Comparison of ENCODE assay signal across 9 cellular contexts in the genomic region with DNA sequence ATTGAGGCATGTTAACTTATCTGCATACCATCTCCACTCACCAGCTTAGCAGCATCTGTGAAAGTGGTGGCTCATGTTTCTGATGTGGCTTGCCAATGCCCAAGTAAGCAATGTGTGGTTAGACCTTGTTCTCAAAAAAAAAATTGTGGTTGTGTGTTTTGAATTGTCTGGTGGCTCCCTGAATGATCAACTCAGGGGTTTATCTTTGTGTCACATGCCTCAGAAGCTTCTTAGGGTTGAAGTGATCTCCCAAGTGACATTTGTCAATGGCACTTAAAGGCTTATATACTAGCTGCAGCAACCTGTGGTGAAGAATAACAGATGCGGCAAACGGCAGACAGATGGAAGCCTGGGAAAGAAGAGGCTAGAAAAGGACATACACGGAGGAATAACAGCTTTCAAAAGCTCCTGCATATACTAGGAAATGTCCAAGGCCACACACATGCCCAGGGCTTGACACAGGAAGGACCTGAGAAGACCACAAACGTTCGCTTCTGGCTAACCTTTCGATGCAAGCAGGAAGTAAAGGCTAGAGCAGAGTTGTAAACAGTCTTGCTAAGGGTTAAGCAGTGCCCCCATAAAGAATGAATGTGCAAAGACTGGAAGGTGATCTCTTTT. TPM values are rescaled to one million over a fixed set of nuclear protein-coding genes. Genes with fewer than 3 reads are reported as not detected.
DNase-seq lines count a peak whose midpoint lies in the region; ATAC-seq and TF ChIP-seq lines count a peak whose summit lies in the region.
"Had no signal": no experiment of that assay in that cellular context is flagged by ENCODE, and none has a peak within 500 bp of the region (broad histone marks: within the 10 kb centered on the region; RNA-seq: fewer than 3 reads in every experiment).

No MANE protein-coding gene starts in this region.

- H3K9me3 ChIP-seq in OCI-LY7 (ENCODE audit: low read length) (peaks cover 7% of the 10 kb centered on the region; the same call in 1 of the 2 replicates), upper lobe of left lung (no peaks in the 10 kb centered on the region)
- H3K9me3 ChIP-seq: A549 had no signal

- H2AFZ ChIP-seq in OCI-LY7 (ENCODE audit: low read length) = peak overlapping the region; percentile 77

- no peak for TF ChIP-seq POLR2A in upper lobe of left lung (IDR thresholded peaks at IDR 0.05)

- H3K4me1 Mint-ChIP-seq in activated naive CD8-positive, alpha-beta T cell treated with anti-CD3 and anti-CD28 coated beads, Interleukin-2, amount 50 U/mL, for 24 hours = peaks cover 20% of the 10 kb centered on the region

- intact Hi-C loops in OCI-LY7 (cut with micrococcal nuclease; ENCODE audit: unreplicated experiment) = loop anchor here (5.0 kb wide), 1 partner anchor 48 kb away; no protein-coding TSS in a partner anchor

- ATAC-seq in HG03066 (IDR thresholded peaks at IDR 0.05; ENCODE audit: low read depth, unreplicated experiment) = peak; percentile 85
- ATAC-seq in activated naive CD8-positive, alpha-beta T cell treated with anti-CD3 and anti-CD28 coated beads, Interleukin-2, amount 50 U/mL, for 24 hours = peak; percentile 95
- ATAC-seq in upper lobe of left lung (ENCODE audit: low FRiP score in 2 of 2) = no peak
- ATAC-seq: A549 had no signal

- H3K4me2 ChIP-seq in OCI-LY7 (ENCODE audit: low read length) = peak overlapping the region; percentile 55
- H3K4me2 ChIP-seq: A549 had no signal

- H4K20me1 ChIP-seq in OCI-LY7 (ENCODE audit: insufficient read depth, low read length) = no peaks in the 10 kb centered on the region

- H3K9me2 ChIP-seq in OCI-LY7 (ENCODE audit: insufficient read depth, low read length) = no peaks in the 10 kb centered on the region

- TF ChIP-seq EP300 in upper lobe of left lung (IDR thresholded peaks at IDR 0.05) = no peak

- peak overlapping the region; percentile 47 for H3K4me3 Mint-ChIP-seq in activated naive CD8-positive, alpha-beta T cell treated with anti-CD3 and anti-CD28 coated beads, Interleukin-2, amount 50 U/mL, for 24 hours

- H3K9me3 Mint-ChIP-seq in activated naive CD8-positive, alpha-beta T cell treated with anti-CD3 and anti-CD28 coated beads, Interleukin-2, amount 50 U/mL, for 24 hours = peaks cover 12% of the 10 kb centered on the region

- H3K36me3 ChIP-seq in OCI-LY7 (ENCODE audit: insufficient read depth, low read length) (no peaks in the 10 kb centered on the region), upper lobe of left lung (no peaks in the 10 kb centered on the region)

- 36 to 41% methylated on average over 6 of the region's 6 CpGs for WGBS in upper lobe of left lung, 2 donors

- BruUV-seq in OCI-LY7 (replicated peaks; lab: Mats Ljungman, UMichigan) = no TSS peak

- H3K27me3 Mint-ChIP-seq in activated naive CD8-positive, alpha-beta T cell treated with anti-CD3 and anti-CD28 coated beads, Interleukin-2, amount 50 U/mL, for 24 hours = peaks cover 64% of the 10 kb centered on the region

- peak overlapping the region; percentile 29 for H3K4me3 ChIP-seq in OCI-LY7 (ENCODE audit: low read depth, low read length, poor library complexity, severe bottlenecking)
- no peak overlapping the region for H3K4me3 ChIP-seq in upper lobe of left lung
- H3K4me3 ChIP-seq: A549 had no signal

- H3K27me3 ChIP-seq in upper lobe of left lung = no peaks in the 10 kb centered on the region

- DNase-seq in NCI-H510A treated with DMSO at 0.1 percent for 48 hours (lab: John Stamatoyannopoulos, UW) (peak; percentile 6), NCI-H510A (lab: John Stamatoyannopoulos, UW) (no peak), OCI-LY7 (ENCODE audit: low spot score) (peak; percentile 71), upper lobe of left lung (no peak), mucosa of gallbladder (ENCODE audit: low spot score) (no peak)
- DNase-seq in activated naive CD8-positive, alpha-beta T cell treated with anti-CD3 and anti-CD28 coated beads, Interleukin-2, amount 50 U/mL, for 24 hours = peak; percentile 34
- peak; percentile 13 to 18 for DNase-seq in stimulated activated CD8-positive, alpha-beta memory T cell treated with anti-CD3 and anti-CD28 coated beads, Interleukin-4, amount 100 ng/mL, for 4 hours (ENCODE audit: low read depth in 2 of 2, low spot score in 1 of 2)

- peaks cover 2% of the 10 kb centered on the region for H3K36me3 Mint-ChIP-seq in activated naive CD8-positive, alpha-beta T cell treated with anti-CD3 and anti-CD28 coated beads, Interleukin-2, amount 50 U/mL, for 24 hours (ENCODE audit: low read depth)

- POLR2A ChIA-PET in OCI-LY7 (lab: Charles Lee) = interaction anchor here (0.6 to 2.1 kb wide), 14 partner anchors 8 to 659 kb away, joined by 3 to 11 read pairs (median 4); no protein-coding TSS in a partner anchor

- no peaks in the 10 kb centered on the region for H3K79me2 ChIP-seq in OCI-LY7 (ENCODE audit: insufficient read depth, low read depth, low read length)

- H3K27ac Mint-ChIP-seq in activated naive CD8-positive, alpha-beta T cell treated with anti-CD3 and anti-CD28 coated beads, Interleukin-2, amount 50 U/mL, for 24 hours = peak overlapping the region; percentile 93

- TF ChIP-seq CTCF in OCI-LY7 (conservative IDR thresholded peaks at IDR 0.05; ENCODE audit: low read length) = no peak
- TF ChIP-seq CTCF in upper lobe of left lung (IDR thresholded peaks at IDR 0.05) = no peak

- peak overlapping the region; percentile 85 for H3K27ac ChIP-seq in OCI-LY7 (ENCODE audit: low read depth, low read length, poor library complexity, severe bottlenecking)
- no peak overlapping the region for H3K27ac ChIP-seq in upper lobe of left lung
- H3K27ac ChIP-seq: A549 had no signal

- H3K4me1 ChIP-seq in OCI-LY7 (ENCODE audit: insufficient read depth, low read length, poor library complexity, severe bottlenecking) = peaks cover 56% of the 10 kb centered on the region
- no peaks in the 10 kb centered on the region for H3K4me1 ChIP-seq in upper lobe of left lung
- H3K4me1 ChIP-seq: A549 had no signal

- CTCF ChIA-PET in OCI-LY7 (lab: Charles Lee; ENCODE audit: unreplicated experiment) = no interaction called here

RNA-seq across cellular contexts. Expression of gene FSD1L, which starts 42.2 kb away (rescaled TPM):
- total RNA-seq in OCI-LY7 (2014; rRNA removed; shearing (Covaris generic)) = 3.1 and 4.4 TPM in 2 replicates
- 7.9 and 8.5 TPM in 2 replicates for total RNA-seq in OCI-LY7 (2022)
- total RNA-seq in upper lobe of left lung = 10 to 100 TPM in 1 of 6 donors, 1 to 10 TPM in 5; 4.1 to 14.7 (median 5.8) TPM
- total RNA-seq in mucosa of gallbladder = 9.3 TPM

Comparison
In these comparisons a context has a peak if more than half of its experiments do, and no peak if none do; other contexts are left out.
1. DNase-seq: peak in NCI-H510A treated with DMSO at 0.1 percent for 48 hours (single experiment), OCI-LY7 (single experiment), activated naive CD8-positive, alpha-beta T cell treated with anti-CD3 and anti-CD28 coated beads, Interleukin-2, amount 50 U/mL, for 24 hours (single experiment) and stimulated activated CD8-positive, alpha-beta memory T cell treated with anti-CD3 and anti-CD28 coated beads, Interleukin-4, amount 100 ng/mL, for 4 hours (2 of 2); none in NCI-H510A (single experiment), upper lobe of left lung (0 of 2) and mucosa of gallbladder (single experiment).
2. ATAC-seq: peak in HG03066 (single experiment) and activated naive CD8-positive, alpha-beta T cell treated with anti-CD3 and anti-CD28 coated beads, Interleukin-2, amount 50 U/mL, for 24 hours (single experiment); none in upper lobe of left lung (0 of 2).